Comparison of ENCODE assay signal across 11 cellular contexts in genomic region chr9:133619791-133620190, GRCh38. TPM values are rescaled to one million over a fixed set of nuclear protein-coding genes. Genes with fewer than 3 reads are reported as not detected.
A peak's percentile ranks its signal among the peaks of the same experiment; 100 is the strongest.
DNase-seq lines count a peak whose midpoint lies in the region; ATAC-seq and TF ChIP-seq lines count a peak whose summit lies in the region.
"Had no signal": no experiment of that assay in that cellular context is flagged by ENCODE, and none has a peak within 500 bp of the region (broad histone marks: within the 10 kb centered on the region; RNA-seq: fewer than 3 reads in every experiment).

No MANE protein-coding gene starts in this region.

- in situ Hi-C loops in mammary epithelial cell (cut with MboI; ENCODE audit: low sequenced_read_pairs in 2 of 2) = no loop called here

- H3K9ac ChIP-seq in mammary epithelial cell (ENCODE audit: insufficient read depth, low read length) = no peak overlapping the region

- H3K27me3 ChIP-seq in mammary epithelial cell (ENCODE audit: insufficient read depth, low read length) = peaks cover 10% of the 10 kb centered on the region

- no TSS peak for BruUV-seq in mammary epithelial cell (replicated peaks; lab: Mats Ljungman, UMichigan)

- intact Hi-C loops in mammary epithelial cell (cut with micrococcal nuclease) = no loop called here

- TF ChIP-seq POLR2A in GM18505 (IDR thresholded peaks at IDR 0.05; ENCODE audit: borderline replicate concordance, extremely low read depth, insufficient read depth, insufficient read length) = no peak

- no peak overlapping the region for H2AFZ ChIP-seq in mammary epithelial cell (ENCODE audit: low read depth, low read length)

- no peaks in the 10 kb centered on the region for H3K4me1 ChIP-seq in mammary epithelial cell (ENCODE audit: insufficient read depth, low read length)

- dilution Hi-C loops in mammary epithelial cell (cut with HindIII; ENCODE audit: low sequenced_read_pairs) = no loop called here

- ATAC-seq in GM18505 (IDR thresholded peaks at IDR 0.05; ENCODE audit: unreplicated experiment) = no peak
- ATAC-seq in HG03571 (IDR thresholded peaks at IDR 0.05; ENCODE audit: unreplicated experiment) = no peak

- 9% methylated on average over 8 of the region's 8 CpGs for WGBS in mammary epithelial cell (ENCODE audit: low coverage, missing lambda C conversion rate)

- TF ChIP-seq CTCF in mammary epithelial cell (conservative IDR thresholded peaks at IDR 0.05 in 1 of 2, IDR thresholded peaks at IDR 0.05 in 1 of 2; ENCODE audit: extremely low read depth in 1 of 2, insufficient read depth in 1 of 2, low read depth in 1 of 2, low read length in 2 of 2) = no peak

- H4K20me1 ChIP-seq in mammary epithelial cell (ENCODE audit: insufficient read depth, low read length) = no peaks in the 10 kb centered on the region

- no peaks in the 10 kb centered on the region for H3K79me2 ChIP-seq in mammary epithelial cell (ENCODE audit: insufficient read depth, low read length)

- H3K27ac ChIP-seq in mammary epithelial cell (ENCODE audit: insufficient read depth, low read depth, low read length) = no peak overlapping the region
- H3K27ac ChIP-seq: cardiac muscle cell had no signal

- peak; percentile 64 for DNase-seq in DMS153 (lab: John Stamatoyannopoulos, UW)
- DNase-seq in OCI-M1 (lab: John Stamatoyannopoulos, UW) = peak; percentile 8
- DNase-seq in activated T-helper 9 cell treated with anti-CD3 and anti-CD28 coated beads, Interleukin-2, amount 50 U/mL, for 16 hours (ENCODE audit: low read depth) = peak; percentile 11
- DNase-seq in stimulated activated CD4-positive, alpha-beta T cell treated with anti-CD3 and anti-CD28 coated beads, Interleukin-12 subunit alpha, Interleukin-12 subunit beta, amount 100 ng/mL, for 48 hours (ENCODE audit: low read depth in 2 of 3, low spot score in 1 of 3) = peak; percentile 28 to 40 (median 36)
- no peak for DNase-seq in mammary epithelial cell
- DNase-seq in HuH-7 (ENCODE audit: low spot score) = no peak
- DNase-seq: NCI-H69 had no signal

- no peak overlapping the region for H3K4me3 ChIP-seq in mammary epithelial cell (replicated peaks in 1 of 3; ENCODE audit: insufficient read depth in 1 of 3, low read depth in 2 of 3, low read length in 3 of 3)
- H3K4me3 ChIP-seq: cardiac muscle cell had no signal

- no peak overlapping the region for H3K4me2 ChIP-seq in mammary epithelial cell (ENCODE audit: insufficient read depth, low read depth, low read length)

- CTCF ChIA-PET in mammary epithelial cell (lab: Charles Lee; ENCODE audit: low non-redundant PET) = no interaction called here

- H3K9me3 ChIP-seq in mammary epithelial cell (replicated peaks; ENCODE audit: insufficient read depth, low read length) = no peaks in the 10 kb centered on the region

- H3K36me3 ChIP-seq in mammary epithelial cell (ENCODE audit: insufficient read depth, low read length) = no peaks in the 10 kb centered on the region
- H3K36me3 ChIP-seq: cardiac muscle cell had no signal

RNA-seq across cellular contexts. Expression of gene FAM163B, which starts 10.6 kb away (rescaled TPM):
- not detected for total RNA-seq in mammary epithelial cell
- not detected for polyA plus RNA-seq in mammary epithelial cell
- not detected for polyA minus RNA-seq in mammary epithelial cell
- total RNA-seq: lung microvascular endothelial cell had no signal
- polyA plus RNA-seq: cardiac muscle cell had no signal

RNA-seq across cellular contexts. Expression of gene DBH, which starts 16.4 kb away (rescaled TPM):
- total RNA-seq in mammary epithelial cell = not detected
- polyA plus RNA-seq in mammary epithelial cell = not detected
- not detected for polyA minus RNA-seq in mammary epithelial cell
- total RNA-seq: cardiac muscle cell, lung microvascular endothelial cell had no signal

Comparison
In these comparisons a context has a peak if more than half of its experiments do, and no peak if none do; other contexts are left out.
1. DNase-seq: peak in DMS153 (single experiment), OCI-M1 (single experiment), activated T-helper 9 cell treated with anti-CD3 and anti-CD28 coated beads, Interleukin-2, amount 50 U/mL, for 16 hours (single experiment) and stimulated activated CD4-positive, alpha-beta T cell treated with anti-CD3 and anti-CD28 coated beads, Interleukin-12 subunit alpha, Interleukin-12 subunit beta, amount 100 ng/mL, for 48 hours (3 of 3); none in mammary epithelial cell (single experiment) and HuH-7 (single experiment).